ENCODE assay signal across 2 cellular contexts in genomic region chr5:53128481-53128880, GRCh38.
TF ChIP-seq lines count a peak whose summit lies in the region.

No MANE protein-coding gene starts in this region.

TF ChIP-seq in HEK293T, 16 proteins besides CTCF, POLR2A, EP300 and RAD21:
- TF ChIP-seq LEF1 (IDR thresholded peaks at IDR 0.05; ENCODE audit: borderline replicate concordance) (no peak), PKNOX1 (IDR thresholded peaks at IDR 0.05) (peak; percentile 30; the same call in 1 of the 2 replicates)

TF ChIP-seq in K562, 482 proteins besides CTCF, POLR2A, EP300 and RAD21:
- TF ChIP-seq PKNOX1 (IDR thresholded peaks at IDR 0.05) (peak; percentile 43), TFAM (CRISPR knock-in tag; conservative IDR thresholded peaks at IDR 0.05) (no peak)
